20 cellular contexts compared by ENCODE assay signal in genomic region chr9:33934188-33934878, GRCh38.
"Had no signal": no experiment of that assay in that cellular context is flagged by ENCODE, and none has a peak within 500 bp of the region (broad histone marks: within the 10 kb centered on the region; RNA-seq: fewer than 3 reads in every experiment).

No MANE protein-coding gene starts in this region.

- ATAC-seq: body of pancreas; foreskin keratinocyte; natural killer cell; pancreas; sciatic nerve; stimulated activated naive B cell treated with anti-CD40 and anti-IgM and Interleukin-4, amounts not matched to agents 10 μg/mL and 1 μg/mL and 100 μg/mL, for 72 hours had no signal

- FAIRE-seq: colon, keratinocyte, pancreas had no signal

- DNase-seq: activated CD4-positive, alpha-beta T cell treated with anti-CD3 and anti-CD28 coated beads for 48 hours; activated CD4-positive, CD25-positive, alpha-beta regulatory T cell; activated gamma-delta T cell treated with Interleukin-2 at 50 U/mL for 16 hours; activated naive CD8-positive, alpha-beta T cell treated with anti-CD3 and anti-CD28 coated beads, Interleukin-2, amount 10 ng/mL, durations not matched to agents 7 days and 5 days; body of pancreas; central memory CD4-positive, alpha-beta T cell; dorsolateral prefrontal cortex; foreskin keratinocyte; natural killer cell; pancreas; stimulated activated CD4-positive, alpha-beta T cell treated with anti-CD3 and anti-CD28 coated beads, Interleukin-4, amount 100 ng/mL, for 24 hours; stimulated activated naive B cell treated with anti-CD40 and anti-IgM and Interleukin-4, amounts not matched to agents 10 μg/mL and 1 μg/mL and 100 μg/mL, for 72 hours; T-helper 9 cell; thyroid gland had no signal

- H3K9me3 Mint-ChIP-seq: activated naive CD8-positive, alpha-beta T cell treated with anti-CD3 and anti-CD28 coated beads, Interleukin-2, amount 10 ng/mL, durations not matched to agents 7 days and 5 days; activated T-helper 1 cell treated with anti-CD3 and anti-CD28 coated beads, Interleukin-12 subunit alpha, Interleukin-12 subunit beta, Interleukin-2, Interleukin-4 antibody, amounts not matched to agents 30 ng/mL and 10 ng/mL and 1 ng/mL, durations not matched to agents 14 hours and 24 hours and 36 hours; natural killer cell; stimulated activated naive B cell treated with anti-CD40 and anti-IgM and Interleukin-4, amounts not matched to agents 10 μg/mL and 1 μg/mL and 100 μg/mL, for 72 hours had no signal

- H3K27ac ChIP-seq: body of pancreas, dorsolateral prefrontal cortex, foreskin keratinocyte, hepatocyte, pancreas, thyroid gland had no signal

- H3K9me3 ChIP-seq: body of pancreas, pancreas, thyroid gland had no signal

- H3K4me2 ChIP-seq: hepatocyte had no signal

- H3K4me3 Mint-ChIP-seq: activated naive CD8-positive, alpha-beta T cell treated with anti-CD3 and anti-CD28 coated beads, Interleukin-2, amount 10 ng/mL, durations not matched to agents 7 days and 5 days; activated T-helper 1 cell treated with anti-CD3 and anti-CD28 coated beads, Interleukin-12 subunit alpha, Interleukin-12 subunit beta, Interleukin-2, Interleukin-4 antibody, amounts not matched to agents 30 ng/mL and 10 ng/mL and 1 ng/mL, durations not matched to agents 14 hours and 24 hours and 36 hours; natural killer cell; stimulated activated naive B cell treated with anti-CD40 and anti-IgM and Interleukin-4, amounts not matched to agents 10 μg/mL and 1 μg/mL and 100 μg/mL, for 72 hours had no signal

- H3K4me1 Mint-ChIP-seq: stimulated activated naive B cell treated with anti-CD40 and anti-IgM and Interleukin-4, amounts not matched to agents 10 μg/mL and 1 μg/mL and 100 μg/mL, for 72 hours had no signal

- H3K4me3 ChIP-seq: body of pancreas, dorsolateral prefrontal cortex, hepatocyte, lung, pancreas, thyroid gland had no signal

- H3K27me3 Mint-ChIP-seq: activated naive CD8-positive, alpha-beta T cell treated with anti-CD3 and anti-CD28 coated beads, Interleukin-2, amount 10 ng/mL, durations not matched to agents 7 days and 5 days; stimulated activated naive B cell treated with anti-CD40 and anti-IgM and Interleukin-4, amounts not matched to agents 10 μg/mL and 1 μg/mL and 100 μg/mL, for 72 hours had no signal

- H3K4me1 ChIP-seq: body of pancreas, foreskin keratinocyte, pancreas, thyroid gland had no signal

- H2AFZ ChIP-seq: hepatocyte had no signal

- H3K27ac Mint-ChIP-seq: activated naive CD8-positive, alpha-beta T cell treated with anti-CD3 and anti-CD28 coated beads, Interleukin-2, amount 10 ng/mL, durations not matched to agents 7 days and 5 days; activated T-helper 1 cell treated with anti-CD3 and anti-CD28 coated beads, Interleukin-12 subunit alpha, Interleukin-12 subunit beta, Interleukin-2, Interleukin-4 antibody, amounts not matched to agents 30 ng/mL and 10 ng/mL and 1 ng/mL, durations not matched to agents 14 hours and 24 hours and 36 hours; natural killer cell; stimulated activated naive B cell treated with anti-CD40 and anti-IgM and Interleukin-4, amounts not matched to agents 10 μg/mL and 1 μg/mL and 100 μg/mL, for 72 hours had no signal

- H3K27me3 ChIP-seq: body of pancreas, dorsolateral prefrontal cortex, foreskin keratinocyte, hepatocyte, pancreas, thyroid gland had no signal
